Comparison of ENCODE assay signal across 20 cellular contexts in the genomic region with DNA sequence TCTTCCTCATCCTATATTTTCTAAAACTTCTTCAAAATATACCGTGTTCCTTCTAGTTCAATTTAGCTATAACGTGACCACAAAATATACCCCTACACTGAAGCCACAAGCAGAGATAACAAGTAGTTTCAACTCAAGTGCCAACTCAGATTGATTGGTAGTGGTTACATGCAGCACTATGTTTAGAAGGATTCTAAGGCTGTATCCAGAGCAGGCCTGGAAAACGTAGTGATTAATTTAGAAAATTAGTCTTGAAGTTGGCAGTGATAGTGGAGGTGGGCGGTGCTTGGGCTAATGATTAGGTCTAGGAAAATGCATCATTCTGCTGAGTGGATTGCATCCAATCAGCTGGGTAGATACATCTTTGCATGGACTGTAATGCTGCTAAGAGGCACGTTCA.
"Had no signal": no experiment of that assay in that cellular context is flagged by ENCODE, and none has a peak within 500 bp of the region (broad histone marks: within the 10 kb centered on the region; RNA-seq: fewer than 3 reads in every experiment).

No MANE protein-coding gene starts in this region.

- ATAC-seq: activated T-cell treated with anti-CD3 and anti-CD28 coated beads, Interleukin-2, amount 50 U/mL, for 4 hours; activated T-helper 17 cell treated with anti-CD3 and anti-CD28 coated beads, Interleukin-2, amount 50 U/mL, for 72 hours had no signal

- DNase-seq: activated CD4-positive, alpha-beta memory T cell treated with anti-CD3 and anti-CD28 coated beads for 36 hours; activated CD4-positive, alpha-beta T cell treated with anti-CD3 and anti-CD28 coated beads, Interleukin-2, amount 10 ng/mL, durations not matched to agents 7 days and 5 days; activated CD4-positive, CD25-positive, alpha-beta regulatory T cell; activated CD8-positive, alpha-beta memory T cell treated with anti-CD3 and anti-CD28 coated beads for 24 hours; activated gamma-delta T cell; activated naive CD4-positive, alpha-beta T cell treated with anti-CD3 and anti-CD28 coated beads for 36 hours; activated T-cell treated with anti-CD3 and anti-CD28 coated beads, Interleukin-2, amount 50 U/mL, for 4 hours; colonic mucosa; KBM-7; NCI-H1048; NCI-H1436; NCI-H1694 treated with DMSO at 0.1 percent for 48 hours; NCI-H2029 treated with DMSO at 0.1 percent for 48 hours; NCI-H226; NCI-H774; NK-92 treated with Interleukin-12 subunit alpha and Interleukin-12 subunit beta, amount 100 ng/mL, for 24 hours; Peyer's patch; SHP77; T-helper 1 cell had no signal
